1 cellular context compared by ENCODE assay signal in the genomic region with DNA sequence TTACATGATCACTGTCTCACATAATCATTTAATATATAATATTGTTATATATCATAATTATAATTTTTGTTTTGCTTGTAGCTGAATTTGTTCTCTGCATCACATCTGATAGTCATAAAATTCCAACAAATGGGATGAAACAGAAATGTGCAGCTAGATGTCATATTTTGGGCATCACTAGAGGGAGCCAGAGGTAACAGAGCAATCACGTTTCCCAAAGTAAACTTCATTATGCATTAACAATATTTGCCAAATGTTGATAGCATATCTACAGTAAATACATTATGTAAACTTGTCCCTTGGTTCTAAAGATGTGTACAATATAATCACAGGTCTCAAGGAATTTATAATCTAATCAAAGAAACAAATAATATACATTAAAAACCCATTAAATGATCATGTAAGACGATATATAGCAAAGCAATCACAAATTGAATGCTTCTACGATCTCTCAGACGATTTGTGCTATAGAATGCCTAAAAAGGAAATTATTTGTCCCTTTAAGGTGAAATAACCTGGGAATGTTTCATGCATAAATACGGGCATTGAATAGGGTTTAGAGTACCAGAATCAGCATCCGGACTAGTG.
TF ChIP-seq lines count a peak whose summit lies in the region.

No MANE protein-coding gene starts in this region.

TF ChIP-seq in GM23338, 12 proteins besides CTCF, POLR2A, EP300 and RAD21 (continued from another document):
- TF ChIP-seq, protein P1, sequence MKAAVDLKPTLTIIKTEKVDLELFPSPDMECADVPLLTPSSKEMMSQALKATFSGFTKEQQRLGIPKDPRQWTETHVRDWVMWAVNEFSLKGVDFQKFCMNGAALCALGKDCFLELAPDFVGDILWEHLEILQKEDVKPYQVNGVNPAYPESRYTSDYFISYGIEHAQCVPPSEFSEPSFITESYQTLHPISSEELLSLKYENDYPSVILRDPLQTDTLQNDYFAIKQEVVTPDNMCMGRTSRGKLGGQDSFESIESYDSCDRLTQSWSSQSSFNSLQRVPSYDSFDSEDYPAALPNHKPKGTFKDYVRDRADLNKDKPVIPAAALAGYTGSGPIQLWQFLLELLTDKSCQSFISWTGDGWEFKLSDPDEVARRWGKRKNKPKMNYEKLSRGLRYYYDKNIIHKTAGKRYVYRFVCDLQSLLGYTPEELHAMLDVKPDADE (IDR thresholded peaks at IDR 0.05), result no peak
- TF ChIP-seq ZNF331 (CRISPR knock-in tag; IDR thresholded peaks at IDR 0.05; ENCODE audit: low read depth), result no peak
- TF ChIP-seq STAT1 (IDR thresholded peaks at IDR 0.05; ENCODE audit: unreplicated experiment), result no peak
